8 cellular contexts compared by ENCODE assay signal in genomic region chr17:32319548-32319905, GRCh38. TPM values are rescaled to one million over a fixed set of nuclear protein-coding genes. Genes with fewer than 3 reads are reported as not detected.
A peak's percentile ranks its signal among the peaks of the same experiment; 100 is the strongest.
DNase-seq lines count a peak whose midpoint lies in the region; ATAC-seq and TF ChIP-seq lines count a peak whose summit lies in the region.

No MANE protein-coding gene starts in this region.

- H3K27ac ChIP-seq in OCI-LY3 (ENCODE audit: low read length): no peak overlapping the region
- H3K27ac ChIP-seq in naive thymus-derived CD4-positive, alpha-beta T cell (ENCODE audit: low read depth, low read length): no peak overlapping the region

- no peak for TF ChIP-seq POLR2A in erythroblast (IDR thresholded peaks at IDR 0.05; ENCODE audit: low read length)

- POLR2A ChIA-PET in naive thymus-derived CD4-positive, alpha-beta T cell (lab: Charles Lee): interaction anchor here (1.5 kb wide), 1 partner anchor 12 kb away, joined by 6 read pairs; no protein-coding TSS in a partner anchor

- H3K4me2 ChIP-seq in OCI-LY3 (ENCODE audit: low read length): peak overlapping the region; percentile 46

- H3K27ac Mint-ChIP-seq in naive thymus-derived CD4-positive, alpha-beta T cell: peak overlapping the region in 1 of 9 donors; percentile 66

- intact Hi-C loops in naive thymus-derived CD4-positive, alpha-beta T cell (cut with micrococcal nuclease): loop anchor here (1.0 to 5.0 kb wide), 4 partner anchors 52 to 117 kb away; partner anchors contain the start of gene RHBDL3 (in 1 of the 2)

- H3K9me3 Mint-ChIP-seq in naive thymus-derived CD4-positive, alpha-beta T cell: no peaks in the 10 kb centered on the region

- CTCF ChIA-PET in naive thymus-derived CD4-positive, alpha-beta T cell (lab: Charles Lee): interaction anchor here (0.6 to 1.9 kb wide), 5 partner anchors 10 to 125 kb away, joined by 3 to 7 read pairs (median 4); partner anchors contain the start of gene PSMD11

- peaks cover 8 to 37% (median 11%) of the 10 kb centered on the region in 7 donors for H3K4me1 Mint-ChIP-seq in naive thymus-derived CD4-positive, alpha-beta T cell

- no peaks in the 10 kb centered on the region for H3K36me3 ChIP-seq in OCI-LY3 (replicated peaks; ENCODE audit: low read depth, low read length)
- no peaks in the 10 kb centered on the region for H3K36me3 ChIP-seq in naive thymus-derived CD4-positive, alpha-beta T cell (ENCODE audit: control insufficient read depth in 2 of 3, insufficient read depth in 3 of 3, low read length in 3 of 3)

- H3K4me3 Mint-ChIP-seq in naive thymus-derived CD4-positive, alpha-beta T cell: peak overlapping the region; percentile 67 to 87 (median 74)

- no peaks in the 10 kb centered on the region for H3K36me3 Mint-ChIP-seq in naive thymus-derived CD4-positive, alpha-beta T cell

- peak; percentile 80 for ATAC-seq in HG03354 (IDR thresholded peaks at IDR 0.05; ENCODE audit: poor library complexity, severe bottlenecking, unreplicated experiment)
- ATAC-seq in naive thymus-derived CD4-positive, alpha-beta T cell: peak; percentile 89

- peak; percentile 30 for DNase-seq in NK-92 treated with Interleukin-12 subunit alpha and Interleukin-12 subunit beta, amount 100 ng/mL, for 24 hours (lab: John Stamatoyannopoulos, UW)
- DNase-seq in NK-92 (lab: John Stamatoyannopoulos, UW; ENCODE audit: unreplicated experiment) (no peak), erythroblast (lab: John Stamatoyannopoulos, UW) (peak; percentile 65 to 84)
- DNase-seq in activated CD8-positive, alpha-beta memory T cell treated with anti-CD3 and anti-CD28 coated beads, Interleukin-2, amount 50 U/mL, for 4 hours: peak; percentile 78
- DNase-seq in naive thymus-derived CD4-positive, alpha-beta T cell: peak; percentile 47 to 85 (median 60)
- DNase-seq in stimulated activated naive CD4-positive, alpha-beta T cell treated with Interleukin-2 at 50 U/mL for 16 hours (lab: John Stamatoyannopoulos, UW): peak; percentile 63

- no peaks in the 10 kb centered on the region for H4K20me1 ChIP-seq in OCI-LY3 (ENCODE audit: insufficient read depth, low read length)

- H3K27me3 ChIP-seq in OCI-LY3 (ENCODE audit: low read depth, low read length): peaks cover 35% of the 10 kb centered on the region
- no peaks in the 10 kb centered on the region for H3K27me3 ChIP-seq in naive thymus-derived CD4-positive, alpha-beta T cell (ENCODE audit: control insufficient read depth in 2 of 2, insufficient read depth in 2 of 2, low read length in 2 of 2)

- peak overlapping the region; percentile 64 for H3K4me3 ChIP-seq in OCI-LY3 (ENCODE audit: low read length)
- no peak overlapping the region for H3K4me3 ChIP-seq in naive thymus-derived CD4-positive, alpha-beta T cell (ENCODE audit: low read length)

- H3K79me2 ChIP-seq in OCI-LY3 (ENCODE audit: low read length): no peaks in the 10 kb centered on the region

- peaks cover 18% of the 10 kb centered on the region for H3K4me1 ChIP-seq in OCI-LY3 (ENCODE audit: low read length)
- peaks cover 0 to 13% of the 10 kb centered on the region in 2 donors for H3K4me1 ChIP-seq in naive thymus-derived CD4-positive, alpha-beta T cell (ENCODE audit: control insufficient read depth in 2 of 2, insufficient read depth in 2 of 2, low read length in 2 of 2)

- no peak overlapping the region; the same call in 1 of the 2 replicates for H3K9ac ChIP-seq in OCI-LY3 (ENCODE audit: low read length)

- no peak overlapping the region for H2AFZ ChIP-seq in OCI-LY3 (ENCODE audit: low read depth, low read length)

- no peaks in the 10 kb centered on the region for H3K9me3 ChIP-seq in OCI-LY3 (ENCODE audit: insufficient read depth, low read length)
- H3K9me3 ChIP-seq in naive thymus-derived CD4-positive, alpha-beta T cell (ENCODE audit: control insufficient read depth in 2 of 3, low read length in 3 of 3): no peaks in the 10 kb centered on the region

- H3K27me3 Mint-ChIP-seq in naive thymus-derived CD4-positive, alpha-beta T cell: peaks cover 3 to 26% (median 5%) of the 10 kb centered on the region in 5 donors

- peak; percentile 96 for TF ChIP-seq CTCF in OCI-LY3 (IDR thresholded peaks at IDR 0.05; ENCODE audit: low read depth, low read length)

RNA-seq across cellular contexts. Expression of gene C17orf75, which starts 22.4 kb away (rescaled TPM):
- total RNA-seq in naive thymus-derived CD4-positive, alpha-beta T cell: 10 to 100 TPM; 14.2 to 22.0 (median 17.9) TPM
- 10 to 100 TPM in 1 of 2 donors, 1 to 10 TPM in 1; 9.6 to 12.6 TPM for polyA plus RNA-seq in naive thymus-derived CD4-positive, alpha-beta T cell

RNA-seq across cellular contexts. Expression of gene ZNF207, which starts 30.4 kb away (rescaled TPM):
- total RNA-seq in naive thymus-derived CD4-positive, alpha-beta T cell: 100 to 1,000 TPM; 248 to 288 (median 281) TPM
- polyA plus RNA-seq in naive thymus-derived CD4-positive, alpha-beta T cell: 100 to 1,000 TPM; 168 to 169 TPM

RNA-seq across cellular contexts. Expression of gene RHBDL3, which starts 53.9 kb away (rescaled TPM):
- total RNA-seq in naive thymus-derived CD4-positive, alpha-beta T cell: under 1 TPM in 2 of 5 experiments, not detected in 3; 0.07 to 0.39 TPM
- not detected for polyA plus RNA-seq in naive thymus-derived CD4-positive, alpha-beta T cell
